Comparison of ENCODE assay signal across 2 cellular contexts in genomic region chr3:36991923-36992805, GRCh38.
TF ChIP-seq lines count a peak whose summit lies in the region.

No MANE protein-coding gene starts in this region.

TF ChIP-seq in K562, 482 proteins besides CTCF, POLR2A, EP300 and RAD21 (continued from another document and continues in another):
- no peak for TF ChIP-seq ZBTB7A (IDR thresholded peaks at IDR 0.05; ENCODE audit: borderline replicate concordance, control insufficient read depth, low read depth, low read length)
- TF ChIP-seq RHOXF2B (CRISPR knock-in tag; conservative IDR thresholded peaks at IDR 0.05), result no peak
- TF ChIP-seq ZNF263 (CRISPR knock-in tag; IDR thresholded peaks at IDR 0.05; ENCODE audit: borderline replicate concordance), result no peak
- no peak for TF ChIP-seq MCM2 (IDR thresholded peaks at IDR 0.05; ENCODE audit: low read depth)
- TF ChIP-seq PCBP1 (IDR thresholded peaks at IDR 0.05; ENCODE audit: low read depth, low read length, poor library complexity, severe bottlenecking), result no peak
- TF ChIP-seq BACH1 (tag; IDR thresholded peaks at IDR 0.05), result no peak
- no peak; the same call in 1 of the 2 replicates for TF ChIP-seq GATA2 (CRISPR knock-in tag; IDR thresholded peaks at IDR 0.05)
- TF ChIP-seq ETS2 (tag; IDR thresholded peaks at IDR 0.05; ENCODE audit: borderline replicate concordance, poor library complexity, severe bottlenecking), result no peak
- no peak for TF ChIP-seq ZNF408 (CRISPR knock-in tag; IDR thresholded peaks at IDR 0.05; ENCODE audit: low read depth)
- no peak for TF ChIP-seq POLR3A (IDR thresholded peaks at IDR 0.05; ENCODE audit: borderline replicate concordance, extremely low read depth, insufficient read depth, insufficient read length)
- TF ChIP-seq CBFB (CRISPR knock-in tag; IDR thresholded peaks at IDR 0.05), result no peak
- no peak for TF ChIP-seq POLR2G (IDR thresholded peaks at IDR 0.05; ENCODE audit: low read depth, low read length)
- no peak for TF ChIP-seq RBM15 (IDR thresholded peaks at IDR 0.05; ENCODE audit: insufficient read depth, low read length)
- no peak for TF ChIP-seq CREB1 (IDR thresholded peaks at IDR 0.05)
- TF ChIP-seq CREB1 (CRISPR knock-in tag; IDR thresholded peaks at IDR 0.05), result no peak
- TF ChIP-seq NR4A1 (CRISPR knock-in tag; IDR thresholded peaks at IDR 0.05), result no peak
- no peak for TF ChIP-seq NR4A1 (tag; IDR thresholded peaks at IDR 0.05)
- TF ChIP-seq ZC3H11A (IDR thresholded peaks at IDR 0.05; ENCODE audit: low read depth, low read length), result no peak
- TF ChIP-seq CTBP1 (IDR thresholded peaks at IDR 0.05; ENCODE audit: borderline replicate concordance), result no peak
- no peak for TF ChIP-seq NFE2L1 (tag; IDR thresholded peaks at IDR 0.05; ENCODE audit: borderline replicate concordance, low read depth)
- no peak for TF ChIP-seq ELF4 (CRISPR knock-in tag; IDR thresholded peaks at IDR 0.05)
- no peak for TF ChIP-seq KAT2B (IDR thresholded peaks at IDR 0.05; ENCODE audit: low read depth, low read length)
- TF ChIP-seq DACH1 (IDR thresholded peaks at IDR 0.05; ENCODE audit: partially characterized antibody), result no peak
- no peak for TF ChIP-seq HEY1 (CRISPR knock-in tag; IDR thresholded peaks at IDR 0.05; ENCODE audit: borderline replicate concordance)
- no peak for TF ChIP-seq MEIS2 (IDR thresholded peaks at IDR 0.05; ENCODE audit: partially characterized antibody)
- TF ChIP-seq ZNF146 (CRISPR knock-in tag; IDR thresholded peaks at IDR 0.05; ENCODE audit: unreplicated experiment), result no peak
- TF ChIP-seq RFX1 (IDR thresholded peaks at IDR 0.05), result 0 out of 2 replicates have a peak, but pooled peaks have one; percentile 4
- no peak for TF ChIP-seq RBM34 (IDR thresholded peaks at IDR 0.05; ENCODE audit: borderline replicate concordance, insufficient read depth, low read length)
- no peak for TF ChIP-seq SNRNP70 (optimal IDR thresholded peaks at IDR 0.05; ENCODE audit: low read depth, low read length)
- no peak for TF ChIP-seq SMAD3 (CRISPR knock-in tag; conservative IDR thresholded peaks at IDR 0.05)
- TF ChIP-seq IFI16 (CRISPR knock-in tag; IDR thresholded peaks at IDR 0.05), result no peak
- no peak for TF ChIP-seq CLOCK (CRISPR knock-in tag; IDR thresholded peaks at IDR 0.05; ENCODE audit: borderline replicate concordance)
- no peak for TF ChIP-seq HIVEP1 (CRISPR knock-in tag; IDR thresholded peaks at IDR 0.05)
- no peak for TF ChIP-seq ZNF124 (CRISPR knock-in tag; IDR thresholded peaks at IDR 0.05)
- TF ChIP-seq, protein P1, sequence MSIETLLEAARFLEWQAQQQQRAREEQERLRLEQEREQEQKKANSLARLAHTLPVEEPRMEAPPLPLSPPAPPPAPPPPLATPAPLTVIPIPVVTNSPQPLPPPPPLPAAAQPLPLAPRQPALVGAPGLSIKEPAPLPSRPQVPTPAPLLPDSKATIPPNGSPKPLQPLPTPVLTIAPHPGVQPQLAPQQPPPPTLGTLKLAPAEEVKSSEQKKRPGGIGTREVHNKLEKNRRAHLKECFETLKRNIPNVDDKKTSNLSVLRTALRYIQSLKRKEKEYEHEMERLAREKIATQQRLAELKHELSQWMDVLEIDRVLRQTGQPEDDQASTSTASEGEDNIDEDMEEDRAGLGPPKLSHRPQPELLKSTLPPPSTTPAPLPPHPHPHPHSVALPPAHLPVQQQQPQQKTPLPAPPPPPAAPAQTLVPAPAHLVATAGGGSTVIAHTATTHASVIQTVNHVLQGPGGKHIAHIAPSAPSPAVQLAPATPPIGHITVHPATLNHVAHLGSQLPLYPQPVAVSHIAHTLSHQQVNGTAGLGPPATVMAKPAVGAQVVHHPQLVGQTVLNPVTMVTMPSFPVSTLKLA (conservative IDR thresholded peaks at IDR 0.05), result peak in 1 of 2 experiments; percentile 9; a peak in 2 of 4 replicates
- TF ChIP-seq POLR3G (IDR thresholded peaks at IDR 0.05; ENCODE audit: extremely low read depth, insufficient read length, insufficient replicate concordance), result no peak
- no peak for TF ChIP-seq LEF1 (IDR thresholded peaks at IDR 0.05)

TF ChIP-seq in HepG2, 621 proteins besides CTCF, POLR2A, EP300 and RAD21 (continued from another document and continues in another):
- TF ChIP-seq ZNF235 (CRISPR knock-in tag; IDR thresholded peaks at IDR 0.05; ENCODE audit: borderline replicate concordance) (no peak), FOXC1 (CRISPR knock-in tag; IDR thresholded peaks at IDR 0.05; ENCODE audit: borderline replicate concordance) (no peak), PRMT3 (CRISPR knock-in tag; IDR thresholded peaks at IDR 0.05; ENCODE audit: borderline replicate concordance, low read depth) (no peak), RFXAP (CRISPR knock-in tag; IDR thresholded peaks at IDR 0.05; ENCODE audit: borderline replicate concordance) (no peak), ZNF550 (CRISPR knock-in tag; IDR thresholded peaks at IDR 0.05; ENCODE audit: borderline replicate concordance) (no peak), MAFG (CRISPR knock-in tag; IDR thresholded peaks at IDR 0.05) (peak; percentile 73; the same call in 1 of the 2 replicates), HNF4A (CRISPR knock-in tag; IDR thresholded peaks at IDR 0.05) (no peak), PHF8 (CRISPR knock-in tag; IDR thresholded peaks at IDR 0.05) (no peak), TRAFD1 (CRISPR knock-in tag; IDR thresholded peaks at IDR 0.05; ENCODE audit: borderline replicate concordance) (0 out of 2 replicates have a peak, but pooled peaks have one; percentile 4), ZNF281 (CRISPR knock-in tag; IDR thresholded peaks at IDR 0.05; ENCODE audit: borderline replicate concordance) (no peak), TARDBP (CRISPR knock-in tag; IDR thresholded peaks at IDR 0.05) (no peak; the same call in 1 of the 2 replicates), DMAP1 (CRISPR knock-in tag; IDR thresholded peaks at IDR 0.05) (no peak), ZNF879 (CRISPR knock-in tag; IDR thresholded peaks at IDR 0.05) (no peak), ZNF136 (CRISPR knock-in tag; IDR thresholded peaks at IDR 0.05; ENCODE audit: low read depth) (no peak), CREB3 (CRISPR knock-in tag; IDR thresholded peaks at IDR 0.05) (no peak), ZNF205 (CRISPR knock-in tag; IDR thresholded peaks at IDR 0.05) (no peak), ZNF670 (CRISPR knock-in tag; IDR thresholded peaks at IDR 0.05; ENCODE audit: borderline replicate concordance) (no peak), YEATS4 (CRISPR knock-in tag; IDR thresholded peaks at IDR 0.05; ENCODE audit: borderline replicate concordance) (no peak), MXI1 (IDR thresholded peaks at IDR 0.05; ENCODE audit: borderline replicate concordance, low read depth, low read length) (no peak), MAFF (IDR thresholded peaks at IDR 0.05; ENCODE audit: low read depth, low read length) (peak; percentile 89), NR2F1 (CRISPR knock-in tag; IDR thresholded peaks at IDR 0.05) (no peak), ZNF816 (CRISPR knock-in tag; IDR thresholded peaks at IDR 0.05; ENCODE audit: borderline replicate concordance) (no peak), FOSL2 (CRISPR knock-in tag; IDR thresholded peaks at IDR 0.05) (0 out of 2 replicates have a peak, but pooled peaks have one; percentile 8), ZNF224 (CRISPR knock-in tag; IDR thresholded peaks at IDR 0.05) (no peak), KLF9 (CRISPR knock-in tag; IDR thresholded peaks at IDR 0.05; ENCODE audit: low read depth) (no peak), ZNF335 (CRISPR knock-in tag; IDR thresholded peaks at IDR 0.05) (peak; percentile 4; the same call in 1 of the 2 replicates), IRF1 (CRISPR knock-in tag; IDR thresholded peaks at IDR 0.05; ENCODE audit: low read depth) (0 out of 2 replicates have a peak, but pooled peaks have one; percentile 58), ELF1 (CRISPR knock-in tag; IDR thresholded peaks at IDR 0.05) (no peak), SMYD3 (CRISPR knock-in tag; IDR thresholded peaks at IDR 0.05) (no peak), ZNF546 (CRISPR knock-in tag; conservative IDR thresholded peaks at IDR 0.05) (0 out of 2 replicates have a peak, but pooled peaks have one; percentile 81), ZNF431 (CRISPR knock-in tag; IDR thresholded peaks at IDR 0.05; ENCODE audit: borderline replicate concordance, low read depth) (no peak), PREB (CRISPR knock-in tag; IDR thresholded peaks at IDR 0.05) (no peak), SYNCRIP (IDR thresholded peaks at IDR 0.05; ENCODE audit: insufficient read depth, low read depth, low read length) (no peak), ZNF841 (CRISPR knock-in tag; IDR thresholded peaks at IDR 0.05; ENCODE audit: borderline replicate concordance) (no peak), ZNF556 (CRISPR knock-in tag; IDR thresholded peaks at IDR 0.05; ENCODE audit: borderline replicate concordance) (peak; percentile 57; the same call in 1 of the 2 replicates), ZNF891 (CRISPR knock-in tag; IDR thresholded peaks at IDR 0.05) (peak; percentile 79; the same call in 1 of the 2 replicates), TMF1 (CRISPR knock-in tag; IDR thresholded peaks at IDR 0.05; ENCODE audit: low read depth) (peak; percentile 80; the same call in 1 of the 2 replicates), MBNL3 (CRISPR knock-in tag; conservative IDR thresholded peaks at IDR 0.05) (no peak), EED (CRISPR knock-in tag; IDR thresholded peaks at IDR 0.05) (no peak), HMGA1 (CRISPR knock-in tag; conservative IDR thresholded peaks at IDR 0.05) (no peak)
- TF ChIP-seq, protein P2, sequence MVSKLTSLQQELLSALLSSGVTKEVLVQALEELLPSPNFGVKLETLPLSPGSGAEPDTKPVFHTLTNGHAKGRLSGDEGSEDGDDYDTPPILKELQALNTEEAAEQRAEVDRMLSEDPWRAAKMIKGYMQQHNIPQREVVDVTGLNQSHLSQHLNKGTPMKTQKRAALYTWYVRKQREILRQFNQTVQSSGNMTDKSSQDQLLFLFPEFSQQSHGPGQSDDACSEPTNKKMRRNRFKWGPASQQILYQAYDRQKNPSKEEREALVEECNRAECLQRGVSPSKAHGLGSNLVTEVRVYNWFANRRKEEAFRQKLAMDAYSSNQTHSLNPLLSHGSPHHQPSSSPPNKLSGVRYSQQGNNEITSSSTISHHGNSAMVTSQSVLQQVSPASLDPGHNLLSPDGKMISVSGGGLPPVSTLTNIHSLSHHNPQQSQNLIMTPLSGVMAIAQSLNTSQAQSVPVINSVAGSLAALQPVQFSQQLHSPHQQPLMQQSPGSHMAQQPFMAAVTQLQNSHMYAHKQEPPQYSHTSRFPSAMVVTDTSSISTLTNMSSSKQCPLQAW (CRISPR knock-in tag; IDR thresholded peaks at IDR 0.05), result no peak
- TF ChIP-seq, protein P3, sequence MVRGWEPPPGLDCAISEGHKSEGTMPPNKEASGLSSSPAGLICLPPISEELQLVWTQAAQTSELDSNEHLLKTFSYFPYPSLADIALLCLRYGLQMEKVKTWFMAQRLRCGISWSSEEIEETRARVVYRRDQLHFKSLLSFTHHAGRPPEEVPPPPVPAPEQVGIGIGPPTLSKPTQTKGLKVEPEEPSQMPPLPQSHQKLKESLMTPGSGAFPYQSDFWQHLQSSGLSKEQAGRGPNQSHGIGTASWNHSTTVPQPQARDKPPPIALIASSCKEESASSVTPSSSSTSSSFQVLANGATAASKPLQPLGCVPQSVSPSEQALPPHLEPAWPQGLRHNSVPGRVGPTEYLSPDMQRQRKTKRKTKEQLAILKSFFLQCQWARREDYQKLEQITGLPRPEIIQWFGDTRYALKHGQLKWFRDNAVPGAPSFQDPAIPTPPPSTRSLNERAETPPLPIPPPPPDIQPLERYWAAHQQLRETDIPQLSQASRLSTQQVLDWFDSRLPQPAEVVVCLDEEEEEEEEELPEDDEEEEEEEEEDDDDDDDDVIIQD (CRISPR knock-in tag; IDR thresholded peaks at IDR 0.05; ENCODE audit: low read depth), result no peak
